ENCODE assay signal across 18 cellular contexts in the genomic region with DNA sequence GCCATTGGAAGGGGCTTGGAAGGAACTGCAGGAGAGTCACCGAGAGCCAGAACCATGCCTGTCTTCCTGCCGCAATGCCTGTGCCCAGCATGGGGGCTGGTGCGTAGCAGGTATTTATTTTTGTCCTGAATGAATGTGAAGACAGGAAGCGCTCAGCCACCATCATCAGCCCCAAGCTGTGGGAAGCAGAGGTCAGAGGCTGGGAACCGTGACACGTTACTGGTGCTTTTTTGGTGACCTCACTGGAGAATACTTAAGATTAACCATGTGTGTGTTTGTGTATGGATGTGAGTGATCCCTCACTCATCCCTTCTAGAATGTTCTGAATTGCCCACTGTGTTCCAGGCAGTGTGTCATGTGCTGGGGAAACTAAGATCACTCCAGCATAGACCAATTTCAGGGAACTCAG.
DNase-seq lines count a peak whose midpoint lies in the region; ATAC-seq, FAIRE-seq and TF ChIP-seq lines count a peak whose summit lies in the region.
"Had no signal": no experiment of that assay in that cellular context is flagged by ENCODE, and none has a peak within 500 bp of the region (broad histone marks: within the 10 kb centered on the region; RNA-seq: fewer than 3 reads in every experiment).

No MANE protein-coding gene starts in this region.

- no peak overlapping the region for H3K4me3 Mint-ChIP-seq in astrocyte (ENCODE audit: unreplicated experiment)
- H3K4me3 Mint-ChIP-seq: activated CD4-positive, alpha-beta T cell treated with anti-CD3 and anti-CD28 coated beads, Interleukin-2, amount 10 ng/mL, durations not matched to agents 7 days and 5 days; natural killer cell; T-helper 1 cell treated with Interleukin-12 subunit alpha and Interleukin-12 subunit beta and Interleukin-4 antibody, amounts not matched to agents 30 μg/mL and 1 μg/mL, for 36 hours had no signal

- H3K27ac Mint-ChIP-seq in astrocyte (ENCODE audit: unreplicated experiment): no peak overlapping the region
- H3K27ac Mint-ChIP-seq: activated CD4-positive, alpha-beta T cell treated with anti-CD3 and anti-CD28 coated beads, Interleukin-2, amount 10 ng/mL, durations not matched to agents 7 days and 5 days; T-helper 1 cell treated with Interleukin-12 subunit alpha and Interleukin-12 subunit beta and Interleukin-4 antibody, amounts not matched to agents 30 μg/mL and 1 μg/mL, for 36 hours had no signal

- H3K9me3 ChIP-seq in BLaER1 (peaks cover 34% of the 10 kb centered on the region), astrocyte (ENCODE audit: insufficient read depth, low read depth, low read length) (no peaks in the 10 kb centered on the region), prostate gland (no peaks in the 10 kb centered on the region)
- H3K9me3 ChIP-seq: upper lobe of left lung had no signal

- in situ Hi-C loops in G401 (cut with HindIII; ENCODE audit: low sequenced_read_pairs): no loop called here

- peaks cover 7% of the 10 kb centered on the region for H3K36me3 Mint-ChIP-seq in astrocyte (ENCODE audit: low read depth, unreplicated experiment)
- H3K36me3 Mint-ChIP-seq: natural killer cell had no signal

- H3K9ac ChIP-seq in BLaER1 (peak overlapping the region; percentile 53; the same call in 1 of the 2 replicates), astrocyte (ENCODE audit: low read length) (peak overlapping the region; percentile 16)

- H3K4me1 Mint-ChIP-seq in astrocyte (ENCODE audit: low read depth, unreplicated experiment): peaks cover 17% of the 10 kb centered on the region

- ATAC-seq in GM18867 (IDR thresholded peaks at IDR 0.05; ENCODE audit: unreplicated experiment): no peak
- ATAC-seq: natural killer cell, Panc1 had no signal

- H3K27ac ChIP-seq in BLaER1 (peak overlapping the region; percentile 76), astrocyte (ENCODE audit: low read depth, low read length) (peak overlapping the region; percentile 34), prostate gland (no peak overlapping the region)
- H3K27ac ChIP-seq: upper lobe of left lung had no signal

- H3K79me2 ChIP-seq in astrocyte (ENCODE audit: insufficient read depth, low read length): no peaks in the 10 kb centered on the region

- H3K9me3 Mint-ChIP-seq in astrocyte (ENCODE audit: unreplicated experiment): no peaks in the 10 kb centered on the region

- H2AFZ ChIP-seq in astrocyte (ENCODE audit: low read depth, low read length): no peak overlapping the region

- H3K27me3 Mint-ChIP-seq in astrocyte (ENCODE audit: low read depth, unreplicated experiment): peaks cover 4% of the 10 kb centered on the region
- H3K27me3 Mint-ChIP-seq: activated CD4-positive, alpha-beta T cell treated with anti-CD3 and anti-CD28 coated beads, Interleukin-2, amount 10 ng/mL, durations not matched to agents 7 days and 5 days had no signal

- peak; percentile 86 for DNase-seq in ELR (ENCODE audit: low read depth)
- DNase-seq in astrocyte (ENCODE audit: low read depth): peak; percentile 65
- peak; percentile 12 to 73 for DNase-seq in lung microvascular endothelial cell (ENCODE audit: low read depth in 2 of 2)
- DNase-seq in prostate gland (ENCODE audit: low spot score): no peak
- DNase-seq in G401 (ENCODE audit: low spot score): no peak
- DNase-seq in NCI-H187 treated with DMSO at 0.1 percent for 48 hours (lab: John Stamatoyannopoulos, UW): no peak
- DNase-seq: activated CD4-positive, alpha-beta T cell treated with anti-CD3 and anti-CD28 coated beads, Interleukin-2, amount 10 ng/mL, durations not matched to agents 7 days and 5 days; activated gamma-delta T cell; GDM1; natural killer cell; upper lobe of left lung had no signal

- TF ChIP-seq POLR2A in prostate gland (IDR thresholded peaks at IDR 0.05): no peak

- H4K20me1 ChIP-seq in BLaER1 (no peaks in the 10 kb centered on the region; the same call in 1 of the 2 replicates), astrocyte (ENCODE audit: insufficient read depth, low read length) (no peaks in the 10 kb centered on the region)

- H3K27me3 ChIP-seq in BLaER1 (no peaks in the 10 kb centered on the region), astrocyte (ENCODE audit: insufficient read depth, low read length) (no peaks in the 10 kb centered on the region), prostate gland (replicated peaks; ENCODE audit: insufficient read depth) (no peaks in the 10 kb centered on the region)
- H3K27me3 ChIP-seq: upper lobe of left lung had no signal

- H3K4me2 ChIP-seq in BLaER1: peak overlapping the region; percentile 93
- H3K4me2 ChIP-seq in astrocyte (ENCODE audit: low read length): peak overlapping the region; percentile 53
- H3K4me2 ChIP-seq: smooth muscle cell had no signal

- intact Hi-C loops in prostate gland (cut with DNase I): no loop called here

- H3K4me1 ChIP-seq in BLaER1: peaks cover 92% of the 10 kb centered on the region
- H3K4me1 ChIP-seq in astrocyte (ENCODE audit: insufficient read depth, low read length): peaks cover 25% of the 10 kb centered on the region
- H3K4me1 ChIP-seq in prostate gland (replicated peaks): no peaks in the 10 kb centered on the region
- H3K4me1 ChIP-seq: upper lobe of left lung had no signal

- peak; percentile 73 for FAIRE-seq in astrocyte (lab: Jason Lieb, UNC)
- FAIRE-seq: frontal cortex, keratinocyte had no signal

- TF ChIP-seq CTCF in astrocyte (IDR thresholded peaks at IDR 0.05; ENCODE audit: insufficient read depth, low read depth, low read length) (no peak), prostate gland (IDR thresholded peaks at IDR 0.05) (no peak)

- peak overlapping the region; percentile 40 for H3K4me3 ChIP-seq in BLaER1
- no peak overlapping the region for H3K4me3 ChIP-seq in astrocyte (ENCODE audit: insufficient read depth, low read depth, low read length)
- H3K4me3 ChIP-seq in prostate gland: no peak overlapping the region
- H3K4me3 ChIP-seq: smooth muscle cell, upper lobe of left lung had no signal

- H3K36me3 ChIP-seq in BLaER1 (peaks cover 14% of the 10 kb centered on the region; the same call in 1 of the 2 replicates), astrocyte (ENCODE audit: insufficient read depth, low read length) (no peaks in the 10 kb centered on the region), prostate gland (no peaks in the 10 kb centered on the region)
- H3K36me3 ChIP-seq: upper lobe of left lung had no signal

- 92% methylated on average over 6 of the region's 6 CpGs for WGBS in prostate gland

Comparison
In these comparisons a context has a peak if more than half of its experiments do, and no peak if none do; other contexts are left out.
1. H3K27ac ChIP-seq: peak in BLaER1 (single experiment) and astrocyte (single experiment); none in prostate gland (0 of 2).
2. DNase-seq: peak in ELR (single experiment), astrocyte (single experiment) and lung microvascular endothelial cell (2 of 2); none in prostate gland (single experiment), G401 (single experiment) and NCI-H187 treated with DMSO at 0.1 percent for 48 hours (single experiment).